2 cellular contexts compared by ENCODE assay signal in genomic region chr10:62912086-62912485, GRCh38.
A peak's percentile ranks its signal among the peaks of the same experiment; 100 is the strongest.
TF ChIP-seq lines count a peak whose summit lies in the region.

No MANE protein-coding gene starts in this region.

TF ChIP-seq in GM12891, 5 proteins besides CTCF, POLR2A, EP300 and RAD21:
- TF ChIP-seq SPI1 (IDR thresholded peaks at IDR 0.05; ENCODE audit: low read depth, low read length) (no peak), TAF1 (IDR thresholded peaks at IDR 0.05; ENCODE audit: low read depth, low read length) (no peak), POLR2AphosphoS5 (IDR thresholded peaks at IDR 0.05; ENCODE audit: low read depth, low read length) (no peak), PAX5 (IDR thresholded peaks at IDR 0.05; ENCODE audit: insufficient read depth, low read length, severe bottlenecking) (no peak), POU2F2 (IDR thresholded peaks at IDR 0.05; ENCODE audit: low read depth, low read length) (peak; percentile 47; the same call in 1 of the 2 replicates)

TF ChIP-seq in H1, 55 proteins besides CTCF, POLR2A, EP300 and RAD21:
- TF ChIP-seq GABPA (IDR thresholded peaks at IDR 0.05; ENCODE audit: borderline replicate concordance, insufficient read depth, low read length) = no peak
- TF ChIP-seq RBBP5 (IDR thresholded peaks at IDR 0.05; ENCODE audit: borderline replicate concordance, low read depth, low read length) = no peak
- no peak for TF ChIP-seq EGR1 (IDR thresholded peaks at IDR 0.05; ENCODE audit: borderline replicate concordance, low read depth, low read length)
- TF ChIP-seq CHD1 (IDR thresholded peaks at IDR 0.05; ENCODE audit: low read depth, low read length) = no peak
- TF ChIP-seq EZH2 (IDR thresholded peaks at IDR 0.05; ENCODE audit: low read depth, low read length, severe bottlenecking) = no peak
- no peak for TF ChIP-seq BCL11A (IDR thresholded peaks at IDR 0.05; ENCODE audit: low read depth in 2 of 2, low read length in 2 of 2)
